6 cellular contexts compared by ENCODE assay signal in genomic region chr19:39398297-39398864, GRCh38. TPM values are rescaled to one million over a fixed set of nuclear protein-coding genes. Genes with fewer than 3 reads are reported as not detected.
DNase-seq lines count a peak whose midpoint lies in the region; ATAC-seq and TF ChIP-seq lines count a peak whose summit lies in the region.

No MANE protein-coding gene starts in this region.

- ATAC-seq in omental fat pad (ENCODE audit: low FRiP score) (peak; percentile 24), HG03571 (IDR thresholded peaks at IDR 0.05; ENCODE audit: unreplicated experiment) (no peak)

- DNase-seq in stimulated activated naive CD4-positive, alpha-beta T cell treated with Interleukin-2 at 50 U/mL for 16 hours (lab: John Stamatoyannopoulos, UW), result peak; percentile 46
- DNase-seq in stimulated activated naive CD4-positive, alpha-beta T cell (lab: John Stamatoyannopoulos, UW), result no peak
- peak; percentile 84 to 89 for DNase-seq in cardiac fibroblast (ENCODE audit: low read depth in 2 of 2)
- DNase-seq in omental fat pad (ENCODE audit: low spot score), result no peak
- no peak for DNase-seq in NCI-H2196 (lab: John Stamatoyannopoulos, UW; ENCODE audit: unreplicated experiment)

- TF ChIP-seq CTCF in cardiac fibroblast (IDR thresholded peaks at IDR 0.05; ENCODE audit: low read depth, low read length) (no peak), omental fat pad (IDR thresholded peaks at IDR 0.05) (no peak)

- no peak overlapping the region for H3K4me3 ChIP-seq in cardiac fibroblast (replicated peaks in 1 of 2; ENCODE audit: low read depth in 2 of 2, low read length in 2 of 2)

RNA-seq across cellular contexts. Expression of gene MED29, which starts 7.2 kb away (rescaled TPM):
- total RNA-seq in omental fat pad, result 10 to 100 TPM; 24.5 to 41.3 (median 32.5) TPM

RNA-seq across cellular contexts. Expression of gene PAF1, which starts 7.5 kb away (rescaled TPM):
- 10 to 100 TPM; 29.2 to 60.3 (median 53.3) TPM for total RNA-seq in omental fat pad

RNA-seq across cellular contexts. Expression of gene ZFP36, which starts 8.3 kb away (rescaled TPM):
- 100 to 1,000 TPM; 323 to 827 (median 509) TPM for total RNA-seq in omental fat pad

RNA-seq across cellular contexts. Expression of gene PLEKHG2, which starts 14.1 kb away (rescaled TPM):
- 10 to 100 TPM; 16.5 to 35.3 (median 21.4) TPM for total RNA-seq in omental fat pad

RNA-seq across cellular contexts. Expression of gene RPS16, which starts 37.4 kb away (rescaled TPM):
- total RNA-seq in omental fat pad, result 1,000 to 10,000 TPM; 1,153 to 1,681 (median 1,338) TPM

Comparison
In these comparisons a context has a peak if more than half of its experiments do, and no peak if none do; other contexts are left out.
1. DNase-seq: peak in stimulated activated naive CD4-positive, alpha-beta T cell treated with Interleukin-2 at 50 U/mL for 16 hours (single experiment) and cardiac fibroblast (2 of 2); none in stimulated activated naive CD4-positive, alpha-beta T cell (0 of 6), omental fat pad (single experiment) and NCI-H2196 (single experiment).